In the genomic region with DNA sequence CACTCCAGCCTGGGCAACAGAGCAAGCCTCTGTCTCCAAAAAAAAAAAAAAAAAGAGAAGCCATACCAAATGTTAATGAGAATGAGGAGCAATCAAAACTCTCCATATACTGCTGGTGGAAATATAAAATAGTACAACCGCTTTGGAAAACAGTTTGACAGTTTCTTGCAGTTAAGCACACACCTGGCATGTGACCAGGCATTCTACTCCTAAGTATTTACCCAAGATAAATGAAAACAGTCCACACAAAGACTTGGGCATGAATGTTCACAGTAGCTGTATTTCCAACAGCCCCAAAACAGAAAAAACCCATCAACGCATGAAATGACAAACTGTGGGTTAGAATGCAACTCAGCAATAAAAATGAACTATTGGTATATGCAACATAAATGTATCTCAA, we compare ENCODE assay signal across 16 cellular contexts.
"Had no signal": no experiment of that assay in that cellular context is flagged by ENCODE, and none has a peak within 500 bp of the region (broad histone marks: within the 10 kb centered on the region; RNA-seq: fewer than 3 reads in every experiment).

No MANE protein-coding gene starts in this region.

- H3K4me3 ChIP-seq: breast epithelium, psoas muscle, spleen had no signal

- H3K4me3 Mint-ChIP-seq: activated CD8-positive, alpha-beta memory T cell treated with anti-CD3 and anti-CD28 coated beads, Interleukin-2, amount 10 ng/mL, durations not matched to agents 7 days and 5 days; activated T-cell treated with anti-CD3 and anti-CD28 coated beads, Interleukin-2, amount 50 U/mL, for 24 hours; natural killer cell; type B pancreatic cell had no signal

- H3K9me3 Mint-ChIP-seq: activated naive CD4-positive, alpha-beta T cell treated with anti-CD3 and anti-CD28 coated beads, Interleukin-2, amount 50 U/mL, for 72 hours; activated T-cell treated with anti-CD3 and anti-CD28 coated beads, Interleukin-2, amount 50 U/mL, for 24 hours; natural killer cell; type B pancreatic cell had no signal

- H3K27ac ChIP-seq: breast epithelium, psoas muscle, spleen had no signal

- H3K4me1 ChIP-seq: breast epithelium, spleen had no signal

- H3K27me3 ChIP-seq: breast epithelium, spleen had no signal

- ATAC-seq: activated CD8-positive, alpha-beta memory T cell treated with anti-CD3 and anti-CD28 coated beads, Interleukin-2, amount 10 ng/mL, durations not matched to agents 7 days and 5 days; activated naive CD4-positive, alpha-beta T cell treated with anti-CD3 and anti-CD28 coated beads, Interleukin-2, amount 50 U/mL, for 72 hours; natural killer cell; sciatic nerve had no signal

- H3K4me1 Mint-ChIP-seq: activated CD8-positive, alpha-beta memory T cell treated with anti-CD3 and anti-CD28 coated beads, Interleukin-2, amount 10 ng/mL, durations not matched to agents 7 days and 5 days; natural killer cell had no signal

- DNase-seq: activated CD4-positive, alpha-beta T cell treated with anti-CD3 and anti-CD28 coated beads for 1 hour; activated CD4-positive, alpha-beta T cell treated with anti-CD3 and anti-CD28 coated beads, Interleukin-2, amount 50 U/mL, for 48 hours; activated CD8-positive, alpha-beta memory T cell treated with anti-CD3 and anti-CD28 coated beads, Interleukin-2, amount 10 ng/mL, durations not matched to agents 7 days and 5 days; activated effector memory CD4-positive, alpha-beta T cell treated with Interleukin-2 at 50 U/mL for 16 hours; activated T-cell treated with anti-CD3 and anti-CD28 coated beads, Interleukin-2, amount 50 U/mL, for 24 hours; amniotic stem cell; dermis blood vessel endothelial cell; erythroblast; natural killer cell; psoas muscle; spleen; stimulated activated naive CD4-positive, alpha-beta T cell had no signal

- H3K27me3 Mint-ChIP-seq: activated CD8-positive, alpha-beta memory T cell treated with anti-CD3 and anti-CD28 coated beads, Interleukin-2, amount 10 ng/mL, durations not matched to agents 7 days and 5 days; activated T-cell treated with anti-CD3 and anti-CD28 coated beads, Interleukin-2, amount 50 U/mL, for 24 hours; type B pancreatic cell had no signal

- H3K27ac Mint-ChIP-seq: activated CD8-positive, alpha-beta memory T cell treated with anti-CD3 and anti-CD28 coated beads, Interleukin-2, amount 10 ng/mL, durations not matched to agents 7 days and 5 days; activated naive CD4-positive, alpha-beta T cell treated with anti-CD3 and anti-CD28 coated beads, Interleukin-2, amount 50 U/mL, for 72 hours; activated T-cell treated with anti-CD3 and anti-CD28 coated beads, Interleukin-2, amount 50 U/mL, for 24 hours; natural killer cell; type B pancreatic cell had no signal

- H3K9me3 ChIP-seq: breast epithelium, psoas muscle, spleen had no signal
